Comparison of ENCODE assay signal across 2 cellular contexts in the genomic region with DNA sequence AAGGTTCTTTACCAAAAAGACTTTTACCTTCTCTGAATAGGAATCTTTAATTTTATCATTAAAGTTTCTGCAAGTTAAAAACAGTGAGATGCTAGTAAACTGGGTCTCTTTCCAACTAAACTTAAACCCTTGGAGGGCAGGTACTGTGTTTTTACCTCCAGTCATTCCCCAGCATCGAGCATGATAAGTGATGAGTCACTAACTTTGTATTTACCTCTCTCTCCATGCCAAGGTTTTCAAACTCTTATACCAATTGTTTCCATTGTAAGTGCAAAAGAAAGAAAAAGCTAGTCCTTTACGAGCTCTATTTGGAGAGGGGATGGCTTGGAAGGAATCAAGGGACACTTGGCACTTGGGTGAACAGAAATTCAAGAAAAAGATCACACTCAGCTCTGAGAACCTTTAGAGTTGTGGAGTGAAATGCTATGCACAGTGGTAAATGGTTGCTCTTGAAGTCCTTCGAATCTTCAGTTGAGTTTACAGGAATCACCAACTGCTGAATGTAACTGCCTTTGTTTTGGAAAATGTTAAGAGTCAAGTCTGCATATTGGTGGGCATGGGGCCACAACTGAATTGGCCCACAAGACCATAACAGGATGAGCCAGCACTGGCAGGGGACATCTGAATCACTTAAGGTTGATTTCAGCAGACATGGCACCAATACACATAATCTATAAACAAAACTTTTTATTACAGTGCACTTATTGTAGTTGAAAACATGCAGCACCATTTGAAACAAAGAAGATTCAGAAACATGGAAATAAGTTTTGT.
A peak's percentile ranks its signal among the peaks of the same experiment; 100 is the strongest.
TF ChIP-seq lines count a peak whose summit lies in the region.

No MANE protein-coding gene starts in this region.

TF ChIP-seq in H1, 55 proteins besides CTCF, POLR2A, EP300 and RAD21:
- TF ChIP-seq JUND (IDR thresholded peaks at IDR 0.05; ENCODE audit: low read length), result peak; percentile 48; the same call in 1 of the 2 replicates
- TF ChIP-seq, protein P1, sequence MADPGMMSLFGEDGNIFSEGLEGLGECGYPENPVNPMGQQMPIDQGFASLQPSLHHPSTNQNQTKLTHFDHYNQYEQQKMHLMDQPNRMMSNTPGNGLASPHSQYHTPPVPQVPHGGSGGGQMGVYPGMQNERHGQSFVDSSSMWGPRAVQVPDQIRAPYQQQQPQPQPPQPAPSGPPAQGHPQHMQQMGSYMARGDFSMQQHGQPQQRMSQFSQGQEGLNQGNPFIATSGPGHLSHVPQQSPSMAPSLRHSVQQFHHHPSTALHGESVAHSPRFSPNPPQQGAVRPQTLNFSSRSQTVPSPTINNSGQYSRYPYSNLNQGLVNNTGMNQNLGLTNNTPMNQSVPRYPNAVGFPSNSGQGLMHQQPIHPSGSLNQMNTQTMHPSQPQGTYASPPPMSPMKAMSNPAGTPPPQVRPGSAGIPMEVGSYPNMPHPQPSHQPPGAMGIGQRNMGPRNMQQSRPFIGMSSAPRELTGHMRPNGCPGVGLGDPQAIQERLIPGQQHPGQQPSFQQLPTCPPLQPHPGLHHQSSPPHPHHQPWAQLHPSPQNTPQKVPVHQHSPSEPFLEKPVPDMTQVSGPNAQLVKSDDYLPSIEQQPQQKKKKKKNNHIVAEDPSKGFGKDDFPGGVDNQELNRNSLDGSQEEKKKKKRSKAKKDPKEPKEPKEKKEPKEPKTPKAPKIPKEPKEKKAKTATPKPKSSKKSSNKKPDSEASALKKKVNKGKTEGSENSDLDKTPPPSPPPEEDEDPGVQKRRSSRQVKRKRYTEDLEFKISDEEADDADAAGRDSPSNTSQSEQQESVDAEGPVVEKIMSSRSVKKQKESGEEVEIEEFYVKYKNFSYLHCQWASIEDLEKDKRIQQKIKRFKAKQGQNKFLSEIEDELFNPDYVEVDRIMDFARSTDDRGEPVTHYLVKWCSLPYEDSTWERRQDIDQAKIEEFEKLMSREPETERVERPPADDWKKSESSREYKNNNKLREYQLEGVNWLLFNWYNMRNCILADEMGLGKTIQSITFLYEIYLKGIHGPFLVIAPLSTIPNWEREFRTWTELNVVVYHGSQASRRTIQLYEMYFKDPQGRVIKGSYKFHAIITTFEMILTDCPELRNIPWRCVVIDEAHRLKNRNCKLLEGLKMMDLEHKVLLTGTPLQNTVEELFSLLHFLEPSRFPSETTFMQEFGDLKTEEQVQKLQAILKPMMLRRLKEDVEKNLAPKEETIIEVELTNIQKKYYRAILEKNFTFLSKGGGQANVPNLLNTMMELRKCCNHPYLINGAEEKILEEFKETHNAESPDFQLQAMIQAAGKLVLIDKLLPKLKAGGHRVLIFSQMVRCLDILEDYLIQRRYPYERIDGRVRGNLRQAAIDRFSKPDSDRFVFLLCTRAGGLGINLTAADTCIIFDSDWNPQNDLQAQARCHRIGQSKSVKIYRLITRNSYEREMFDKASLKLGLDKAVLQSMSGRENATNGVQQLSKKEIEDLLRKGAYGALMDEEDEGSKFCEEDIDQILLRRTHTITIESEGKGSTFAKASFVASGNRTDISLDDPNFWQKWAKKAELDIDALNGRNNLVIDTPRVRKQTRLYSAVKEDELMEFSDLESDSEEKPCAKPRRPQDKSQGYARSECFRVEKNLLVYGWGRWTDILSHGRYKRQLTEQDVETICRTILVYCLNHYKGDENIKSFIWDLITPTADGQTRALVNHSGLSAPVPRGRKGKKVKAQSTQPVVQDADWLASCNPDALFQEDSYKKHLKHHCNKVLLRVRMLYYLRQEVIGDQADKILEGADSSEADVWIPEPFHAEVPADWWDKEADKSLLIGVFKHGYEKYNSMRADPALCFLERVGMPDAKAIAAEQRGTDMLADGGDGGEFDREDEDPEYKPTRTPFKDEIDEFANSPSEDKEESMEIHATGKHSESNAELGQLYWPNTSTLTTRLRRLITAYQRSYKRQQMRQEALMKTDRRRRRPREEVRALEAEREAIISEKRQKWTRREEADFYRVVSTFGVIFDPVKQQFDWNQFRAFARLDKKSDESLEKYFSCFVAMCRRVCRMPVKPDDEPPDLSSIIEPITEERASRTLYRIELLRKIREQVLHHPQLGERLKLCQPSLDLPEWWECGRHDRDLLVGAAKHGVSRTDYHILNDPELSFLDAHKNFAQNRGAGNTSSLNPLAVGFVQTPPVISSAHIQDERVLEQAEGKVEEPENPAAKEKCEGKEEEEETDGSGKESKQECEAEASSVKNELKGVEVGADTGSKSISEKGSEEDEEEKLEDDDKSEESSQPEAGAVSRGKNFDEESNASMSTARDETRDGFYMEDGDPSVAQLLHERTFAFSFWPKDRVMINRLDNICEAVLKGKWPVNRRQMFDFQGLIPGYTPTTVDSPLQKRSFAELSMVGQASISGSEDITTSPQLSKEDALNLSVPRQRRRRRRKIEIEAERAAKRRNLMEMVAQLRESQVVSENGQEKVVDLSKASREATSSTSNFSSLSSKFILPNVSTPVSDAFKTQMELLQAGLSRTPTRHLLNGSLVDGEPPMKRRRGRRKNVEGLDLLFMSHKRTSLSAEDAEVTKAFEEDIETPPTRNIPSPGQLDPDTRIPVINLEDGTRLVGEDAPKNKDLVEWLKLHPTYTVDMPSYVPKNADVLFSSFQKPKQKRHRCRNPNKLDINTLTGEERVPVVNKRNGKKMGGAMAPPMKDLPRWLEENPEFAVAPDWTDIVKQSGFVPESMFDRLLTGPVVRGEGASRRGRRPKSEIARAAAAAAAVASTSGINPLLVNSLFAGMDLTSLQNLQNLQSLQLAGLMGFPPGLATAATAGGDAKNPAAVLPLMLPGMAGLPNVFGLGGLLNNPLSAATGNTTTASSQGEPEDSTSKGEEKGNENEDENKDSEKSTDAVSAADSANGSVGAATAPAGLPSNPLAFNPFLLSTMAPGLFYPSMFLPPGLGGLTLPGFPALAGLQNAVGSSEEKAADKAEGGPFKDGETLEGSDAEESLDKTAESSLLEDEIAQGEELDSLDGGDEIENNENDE (IDR thresholded peaks at IDR 0.05; ENCODE audit: insufficient replicate concordance, low read length), result no peak

TF ChIP-seq in SK-N-SH, 30 proteins besides CTCF, POLR2A, EP300 and RAD21:
- TF ChIP-seq, protein P2, sequence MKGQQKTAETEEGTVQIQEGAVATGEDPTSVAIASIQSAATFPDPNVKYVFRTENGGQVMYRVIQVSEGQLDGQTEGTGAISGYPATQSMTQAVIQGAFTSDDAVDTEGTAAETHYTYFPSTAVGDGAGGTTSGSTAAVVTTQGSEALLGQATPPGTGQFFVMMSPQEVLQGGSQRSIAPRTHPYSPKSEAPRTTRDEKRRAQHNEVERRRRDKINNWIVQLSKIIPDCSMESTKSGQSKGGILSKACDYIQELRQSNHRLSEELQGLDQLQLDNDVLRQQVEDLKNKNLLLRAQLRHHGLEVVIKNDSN (IDR thresholded peaks at IDR 0.05; ENCODE audit: borderline replicate concordance, low read depth), result no peak
- TF ChIP-seq, protein P3, sequence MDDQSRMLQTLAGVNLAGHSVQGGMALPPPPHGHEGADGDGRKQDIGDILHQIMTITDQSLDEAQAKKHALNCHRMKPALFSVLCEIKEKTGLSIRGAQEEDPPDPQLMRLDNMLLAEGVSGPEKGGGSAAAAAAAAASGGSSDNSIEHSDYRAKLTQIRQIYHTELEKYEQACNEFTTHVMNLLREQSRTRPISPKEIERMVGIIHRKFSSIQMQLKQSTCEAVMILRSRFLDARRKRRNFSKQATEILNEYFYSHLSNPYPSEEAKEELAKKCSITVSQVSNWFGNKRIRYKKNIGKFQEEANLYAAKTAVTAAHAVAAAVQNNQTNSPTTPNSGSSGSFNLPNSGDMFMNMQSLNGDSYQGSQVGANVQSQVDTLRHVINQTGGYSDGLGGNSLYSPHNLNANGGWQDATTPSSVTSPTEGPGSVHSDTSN (IDR thresholded peaks at IDR 0.05), result no peak
- TF ChIP-seq GABPA (IDR thresholded peaks at IDR 0.05; ENCODE audit: low read depth) (no peak), RCOR1 (IDR thresholded peaks at IDR 0.05; ENCODE audit: low read length) (no peak), TEAD4 (IDR thresholded peaks at IDR 0.05; ENCODE audit: borderline replicate concordance, insufficient read depth) (no peak), SMC3 (IDR thresholded peaks at IDR 0.05; ENCODE audit: low read depth, low read length) (no peak), RXRA (IDR thresholded peaks at IDR 0.05; ENCODE audit: borderline replicate concordance, low read depth) (no peak), SIN3A (IDR thresholded peaks at IDR 0.05; ENCODE audit: borderline replicate concordance, low read depth, low read length) (no peak), GATA2 (CRISPR knock-in tag; IDR thresholded peaks at IDR 0.05) (no peak), ELF1 (IDR thresholded peaks at IDR 0.05) (no peak), TAF1 (IDR thresholded peaks at IDR 0.05; ENCODE audit: borderline replicate concordance, low read depth, low read length) (no peak), TCF12 (IDR thresholded peaks at IDR 0.05) (no peak), NFIC (IDR thresholded peaks at IDR 0.05; ENCODE audit: borderline replicate concordance) (no peak), FOXM1 (IDR thresholded peaks at IDR 0.05; ENCODE audit: low read depth) (no peak), RFX5 (IDR thresholded peaks at IDR 0.05; ENCODE audit: low read length) (no peak), CHD2 (IDR thresholded peaks at IDR 0.05; ENCODE audit: low read length, partially characterized antibody) (no peak), NRF1 (IDR thresholded peaks at IDR 0.05; ENCODE audit: low read depth, low read length) (no peak), MXI1 (IDR thresholded peaks at IDR 0.05; ENCODE audit: low read depth, low read length) (no peak)
- TF ChIP-seq, protein P4, sequence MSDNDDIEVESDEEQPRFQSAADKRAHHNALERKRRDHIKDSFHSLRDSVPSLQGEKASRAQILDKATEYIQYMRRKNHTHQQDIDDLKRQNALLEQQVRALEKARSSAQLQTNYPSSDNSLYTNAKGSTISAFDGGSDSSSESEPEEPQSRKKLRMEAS (IDR thresholded peaks at IDR 0.05; ENCODE audit: low read depth), result no peak
